In genomic region chr15:27871078-27871695, GRCh38 we compare ENCODE assay signal across 29 cellular contexts.
"Had no signal": no experiment of that assay in that cellular context is flagged by ENCODE, and none has a peak within 500 bp of the region (broad histone marks: within the 10 kb centered on the region; RNA-seq: fewer than 3 reads in every experiment).

No MANE protein-coding gene starts in this region.

- H3K9me3 Mint-ChIP-seq: mesothelial cell of epicardium; naive B cell; stimulated activated naive B cell treated with anti-CD40 and anti-IgM and Interleukin-4, amounts not matched to agents 10 μg/mL and 1 μg/mL and 100 μg/mL, for 72 hours; T-helper 1 cell treated with Interleukin-12 subunit alpha and Interleukin-12 subunit beta and Interleukin-4 antibody, amounts not matched to agents 30 μg/mL and 1 μg/mL, for 36 hours had no signal

- H3K27me3 ChIP-seq: breast epithelium, gastroesophageal sphincter, heart left ventricle, stomach, thyroid gland had no signal

- H3K27ac Mint-ChIP-seq: activated CD8-positive, alpha-beta memory T cell treated with anti-CD3 and anti-CD28 coated beads, Interleukin-2, amount 10 ng/mL, durations not matched to agents 7 days and 5 days; activated CD8-positive, alpha-beta T cell treated with anti-CD3 and anti-CD28 coated beads, Interleukin-2, amount 10 ng/mL, durations not matched to agents 7 days and 5 days; activated naive CD4-positive, alpha-beta T cell treated with anti-CD3 and anti-CD28 coated beads, Interleukin-2, amount 50 U/mL, for 72 hours; immature natural killer cell; mesothelial cell of epicardium; stimulated activated naive B cell treated with anti-CD40 and anti-IgM and Interleukin-4, amounts not matched to agents 10 μg/mL and 1 μg/mL and 100 μg/mL, for 72 hours; T-helper 1 cell treated with Interleukin-12 subunit alpha and Interleukin-12 subunit beta and Interleukin-4 antibody, amounts not matched to agents 30 μg/mL and 1 μg/mL, for 36 hours had no signal

- H3K9me3 ChIP-seq: breast epithelium, gastroesophageal sphincter, heart left ventricle, SK-N-SH, thyroid gland had no signal

- DNase-seq: activated CD8-positive, alpha-beta memory T cell treated with anti-CD3 and anti-CD28 coated beads, Interleukin-2, amount 10 ng/mL, durations not matched to agents 7 days and 5 days; activated CD8-positive, alpha-beta T cell treated with anti-CD3 and anti-CD28 coated beads, Interleukin-2, amount 10 ng/mL, durations not matched to agents 7 days and 5 days; activated naive CD4-positive, alpha-beta T cell; activated T-cell treated with anti-CD3 and anti-CD28 coated beads, Interleukin-2, amount 50 U/mL, for 48 hours; central memory CD4-positive, alpha-beta T cell; effector CD4-positive, alpha-beta T cell; heart left ventricle; hypothalamus; immature natural killer cell; kidney; left colon; naive B cell; SK-N-SH; stimulated activated CD4-positive, alpha-beta T cell treated with anti-CD3 and anti-CD28 coated beads, Interleukin-1b, Interleukin-23, amount 100 ng/mL, for 48 hours; stimulated activated CD4-positive, alpha-beta T cell treated with anti-CD3 and anti-CD28 coated beads, Interleukin-4, amount 100 ng/mL, for 4 hours; stimulated activated CD8-positive, alpha-beta memory T cell treated with anti-CD3 and anti-CD28 coated beads, Interleukin-4, amount 100 ng/mL, for 48 hours; stimulated activated naive B cell treated with anti-CD40 and anti-IgM and Interleukin-4, amounts not matched to agents 10 μg/mL and 1 μg/mL and 100 μg/mL, for 72 hours; stomach; SW 1271; T-helper 9 cell; thyroid gland; WERI-Rb-1 had no signal

- H3K4me3 Mint-ChIP-seq: activated CD8-positive, alpha-beta memory T cell treated with anti-CD3 and anti-CD28 coated beads, Interleukin-2, amount 10 ng/mL, durations not matched to agents 7 days and 5 days; activated CD8-positive, alpha-beta T cell treated with anti-CD3 and anti-CD28 coated beads, Interleukin-2, amount 10 ng/mL, durations not matched to agents 7 days and 5 days; immature natural killer cell; mesothelial cell of epicardium; stimulated activated naive B cell treated with anti-CD40 and anti-IgM and Interleukin-4, amounts not matched to agents 10 μg/mL and 1 μg/mL and 100 μg/mL, for 72 hours; T-helper 1 cell treated with Interleukin-12 subunit alpha and Interleukin-12 subunit beta and Interleukin-4 antibody, amounts not matched to agents 30 μg/mL and 1 μg/mL, for 36 hours had no signal

- H3K27ac ChIP-seq: breast epithelium, gastroesophageal sphincter, heart left ventricle, stomach, thyroid gland, WERI-Rb-1 had no signal

- H3K36me3 ChIP-seq: breast epithelium, gastroesophageal sphincter, heart left ventricle, stomach, thyroid gland, WERI-Rb-1 had no signal

- H3K27me3 Mint-ChIP-seq: activated CD8-positive, alpha-beta memory T cell treated with anti-CD3 and anti-CD28 coated beads, Interleukin-2, amount 10 ng/mL, durations not matched to agents 7 days and 5 days; stimulated activated naive B cell treated with anti-CD40 and anti-IgM and Interleukin-4, amounts not matched to agents 10 μg/mL and 1 μg/mL and 100 μg/mL, for 72 hours had no signal

- H3K4me3 ChIP-seq: breast epithelium, gastroesophageal sphincter, heart left ventricle, smooth muscle cell, stomach, thyroid gland had no signal

- ATAC-seq: activated CD4-positive, CD25-positive, alpha-beta regulatory T cell treated with anti-CD3 and anti-CD28 coated beads, Interleukin-2, amount 50 U/mL, for 24 hours; activated CD8-positive, alpha-beta memory T cell treated with anti-CD3 and anti-CD28 coated beads, Interleukin-2, amount 10 ng/mL, durations not matched to agents 7 days and 5 days; activated CD8-positive, alpha-beta T cell treated with anti-CD3 and anti-CD28 coated beads, Interleukin-2, amount 10 ng/mL, durations not matched to agents 7 days and 5 days; activated naive CD4-positive, alpha-beta T cell treated with anti-CD3 and anti-CD28 coated beads, Interleukin-2, amount 50 U/mL, for 72 hours; gastroesophageal sphincter; heart left ventricle; left colon; stimulated activated naive B cell treated with anti-CD40 and anti-IgM and Interleukin-4, amounts not matched to agents 10 μg/mL and 1 μg/mL and 100 μg/mL, for 72 hours had no signal

- H3K4me1 ChIP-seq: breast epithelium, gastroesophageal sphincter, heart left ventricle, stomach, thyroid gland had no signal

- H3K36me3 Mint-ChIP-seq: activated CD8-positive, alpha-beta memory T cell treated with anti-CD3 and anti-CD28 coated beads, Interleukin-2, amount 10 ng/mL, durations not matched to agents 7 days and 5 days; activated naive CD4-positive, alpha-beta T cell treated with anti-CD3 and anti-CD28 coated beads, Interleukin-2, amount 50 U/mL, for 72 hours; immature natural killer cell; mesothelial cell of epicardium; naive B cell; stimulated activated naive B cell treated with anti-CD40 and anti-IgM and Interleukin-4, amounts not matched to agents 10 μg/mL and 1 μg/mL and 100 μg/mL, for 72 hours had no signal

- H3K4me1 Mint-ChIP-seq: activated CD8-positive, alpha-beta memory T cell treated with anti-CD3 and anti-CD28 coated beads, Interleukin-2, amount 10 ng/mL, durations not matched to agents 7 days and 5 days; immature natural killer cell; mesothelial cell of epicardium; stimulated activated naive B cell treated with anti-CD40 and anti-IgM and Interleukin-4, amounts not matched to agents 10 μg/mL and 1 μg/mL and 100 μg/mL, for 72 hours had no signal
